ENCODE assay signal across 32 cellular contexts in the genomic region with DNA sequence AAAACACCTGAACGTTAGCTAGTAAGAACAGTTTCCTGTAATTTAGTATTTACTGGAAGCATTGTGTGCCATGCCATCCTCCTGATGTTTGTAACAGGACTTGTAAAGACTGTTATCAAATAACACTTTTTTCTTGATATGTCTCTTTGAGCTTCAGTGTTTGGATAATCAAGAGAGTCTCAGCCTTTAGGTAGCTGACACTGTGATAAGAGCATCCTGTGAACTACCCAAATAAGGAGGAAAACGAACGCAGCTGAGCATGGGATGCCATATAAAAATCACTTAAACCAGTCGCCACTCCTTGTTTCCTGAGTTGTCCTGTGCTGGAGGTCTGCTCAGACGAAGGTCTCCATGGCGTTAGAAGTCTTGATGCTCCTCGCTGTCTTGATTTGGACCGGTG. TPM values are rescaled to one million over a fixed set of nuclear protein-coding genes. Genes with fewer than 3 reads are reported as not detected.
"Had no signal": no experiment of that assay in that cellular context is flagged by ENCODE, and none has a peak within 500 bp of the region (broad histone marks: within the 10 kb centered on the region; RNA-seq: fewer than 3 reads in every experiment).

A gene with protein sequence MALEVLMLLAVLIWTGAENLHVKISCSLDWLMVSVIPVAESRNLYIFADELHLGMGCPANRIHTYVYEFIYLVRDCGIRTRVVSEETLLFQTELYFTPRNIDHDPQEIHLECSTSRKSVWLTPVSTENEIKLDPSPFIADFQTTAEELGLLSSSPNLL (plus strand): TSS at position 301 of the 400 bp plus-strand sequence. CDS start 51 bp downstream, at position 352.

- H3K36me3 Mint-ChIP-seq: stimulated activated effector memory CD8-positive, alpha-beta T cell treated with anti-CD3 and anti-CD28 coated beads, Interleukin-12 subunit alpha, Interleukin-12 subunit beta, amount 100 ng/mL, for 72 hours; stimulated activated memory B cell treated with anti-CD40 and anti-IgM and Interleukin-4, amounts not matched to agents 10 μg/mL and 1 μg/mL and 100 μg/mL, for 72 hours; stimulated activated naive B cell treated with anti-CD40 and anti-IgM and Interleukin-4, amounts not matched to agents 10 μg/mL and 1 μg/mL and 100 μg/mL, for 72 hours; type B pancreatic cell had no signal

- H3K9me3 Mint-ChIP-seq: stimulated activated effector memory CD8-positive, alpha-beta T cell treated with anti-CD3 and anti-CD28 coated beads, Interleukin-12 subunit alpha, Interleukin-12 subunit beta, amount 100 ng/mL, for 72 hours; stimulated activated memory B cell treated with anti-CD40 and anti-IgM and Interleukin-4, amounts not matched to agents 10 μg/mL and 1 μg/mL and 100 μg/mL, for 72 hours; stimulated activated naive B cell treated with anti-CD40 and anti-IgM and Interleukin-4, amounts not matched to agents 10 μg/mL and 1 μg/mL and 100 μg/mL, for 72 hours; stimulated activated naive CD8-positive, alpha-beta T cell treated with anti-CD3 and anti-CD28 coated beads, Interleukin-15, amount 100 ng/mL, for 72 hours; stimulated activated naive CD8-positive, alpha-beta T cell treated with anti-CD3 and anti-CD28 coated beads, Interleukin-15, Interleukin-2, amounts not matched to agents 100 ng/mL and 50 ng/mL, for 24 hours; type B pancreatic cell had no signal

- H3K4me3 Mint-ChIP-seq: stimulated activated effector memory CD8-positive, alpha-beta T cell treated with anti-CD3 and anti-CD28 coated beads, Interleukin-12 subunit alpha, Interleukin-12 subunit beta, amount 100 ng/mL, for 72 hours; stimulated activated memory B cell treated with anti-CD40 and anti-IgM and Interleukin-4, amounts not matched to agents 10 μg/mL and 1 μg/mL and 100 μg/mL, for 72 hours; stimulated activated naive B cell treated with anti-CD40 and anti-IgM and Interleukin-4, amounts not matched to agents 10 μg/mL and 1 μg/mL and 100 μg/mL, for 72 hours; stimulated activated naive CD8-positive, alpha-beta T cell treated with anti-CD3 and anti-CD28 coated beads, Interleukin-15, amount 100 ng/mL, for 72 hours; stimulated activated naive CD8-positive, alpha-beta T cell treated with anti-CD3 and anti-CD28 coated beads, Interleukin-15, Interleukin-2, amounts not matched to agents 100 ng/mL and 50 ng/mL, for 24 hours; type B pancreatic cell had no signal

- DNase-seq: stimulated activated CD4-positive, alpha-beta T cell treated with anti-CD3 and anti-CD28 coated beads, Interleukin-2, amount 100 ng/mL, for 48 hours; stimulated activated CD4-positive, alpha-beta T cell treated with anti-CD3 and anti-CD28 coated beads, Interleukin-4, amount 100 ng/mL, for 1 hour; stimulated activated CD4-positive, alpha-beta T cell treated with anti-CD3 and anti-CD28 coated beads, Interleukin-4, amount 100 ng/mL, for 24 hours; stimulated activated CD4-positive, alpha-beta T cell treated with anti-CD3 and anti-CD28 coated beads, Interleukin-4, amount 100 ng/mL, for 4 hours; stimulated activated CD8-positive, alpha-beta memory T cell treated with anti-CD3 and anti-CD28 coated beads, Interleukin-4, amount 100 ng/mL, for 48 hours; stimulated activated naive B cell treated with anti-CD40 and anti-IgM and Interleukin-4, amounts not matched to agents 10 μg/mL and 1 μg/mL and 100 μg/mL, for 72 hours; stimulated activated naive CD4-positive, alpha-beta T cell; stimulated activated naive CD4-positive, alpha-beta T cell treated with Interleukin-2 at 50 U/mL for 16 hours; stimulated activated naive CD8-positive, alpha-beta T cell treated with anti-CD3 and anti-CD28 coated beads, Interleukin-15, amount 100 ng/mL, for 72 hours; stimulated activated naive CD8-positive, alpha-beta T cell treated with anti-CD3 and anti-CD28 coated beads, Interleukin-15, Interleukin-2, amounts not matched to agents 100 U/mL and 50 U/mL, for 24 hours; stomach; substantia nigra; thyroid gland; tibial artery; transverse colon; trophoblast cell; upper lobe of left lung; upper lobe of right lung; uterus had no signal

- FAIRE-seq: urothelium cell line had no signal

- ATAC-seq: stimulated activated effector memory CD8-positive, alpha-beta T cell treated with anti-CD3 and anti-CD28 coated beads, Interleukin-12 subunit alpha, Interleukin-12 subunit beta, amount 100 ng/mL, for 72 hours; stimulated activated memory B cell treated with anti-CD40 and anti-IgM and Interleukin-4, amounts not matched to agents 10 μg/mL and 1 μg/mL and 100 μg/mL, for 72 hours; stimulated activated naive B cell treated with anti-CD40 and anti-IgM and Interleukin-4, amounts not matched to agents 10 μg/mL and 1 μg/mL and 100 μg/mL, for 72 hours; stimulated activated naive CD8-positive, alpha-beta T cell treated with anti-CD3 and anti-CD28 coated beads, Interleukin-15, amount 100 ng/mL, for 72 hours; stimulated activated naive CD8-positive, alpha-beta T cell treated with anti-CD3 and anti-CD28 coated beads, Interleukin-15, Interleukin-2, amounts not matched to agents 100 U/mL and 50 U/mL, for 24 hours; upper lobe of right lung had no signal

- H3K9me3 ChIP-seq: stomach, suprapubic skin, thoracic aorta, thyroid gland, tibial artery, tibial nerve, transverse colon, upper lobe of left lung, upper lobe of right lung, uterus, vagina had no signal

- H3K4me1 Mint-ChIP-seq: stimulated activated effector memory CD8-positive, alpha-beta T cell treated with anti-CD3 and anti-CD28 coated beads, Interleukin-12 subunit alpha, Interleukin-12 subunit beta, amount 100 ng/mL, for 72 hours; stimulated activated memory B cell treated with anti-CD40 and anti-IgM and Interleukin-4, amounts not matched to agents 10 μg/mL and 1 μg/mL and 100 μg/mL, for 72 hours; stimulated activated naive B cell treated with anti-CD40 and anti-IgM and Interleukin-4, amounts not matched to agents 10 μg/mL and 1 μg/mL and 100 μg/mL, for 72 hours; stimulated activated naive CD8-positive, alpha-beta T cell treated with anti-CD3 and anti-CD28 coated beads, Interleukin-15, amount 100 ng/mL, for 72 hours had no signal

- H3K27me3 ChIP-seq: stomach, suprapubic skin, thyroid gland, tibial artery, tibial nerve, transverse colon, upper lobe of left lung, upper lobe of right lung, uterus, vagina had no signal

- H3K4me3 ChIP-seq: stomach, suprapubic skin, thoracic aorta, thyroid gland, tibial artery, tibial nerve, transverse colon, upper lobe of left lung, upper lobe of right lung, uterus, vagina had no signal

- H3K27me3 Mint-ChIP-seq: stimulated activated memory B cell treated with anti-CD40 and anti-IgM and Interleukin-4, amounts not matched to agents 10 μg/mL and 1 μg/mL and 100 μg/mL, for 72 hours; stimulated activated naive B cell treated with anti-CD40 and anti-IgM and Interleukin-4, amounts not matched to agents 10 μg/mL and 1 μg/mL and 100 μg/mL, for 72 hours; stimulated activated naive CD8-positive, alpha-beta T cell treated with anti-CD3 and anti-CD28 coated beads, Interleukin-15, amount 100 ng/mL, for 72 hours; type B pancreatic cell had no signal

- H3K4me1 ChIP-seq: stomach, suprapubic skin, thyroid gland, tibial artery, tibial nerve, transverse colon, upper lobe of left lung, upper lobe of right lung, uterus, vagina had no signal

- H3K36me3 ChIP-seq: stomach, suprapubic skin, thoracic aorta, thyroid gland, tibial artery, tibial nerve, transverse colon, upper lobe of left lung, upper lobe of right lung, uterus, vagina had no signal

- H3K27ac ChIP-seq: stomach, suprapubic skin, thoracic aorta, thyroid gland, tibial artery, tibial nerve, transverse colon, upper lobe of left lung, upper lobe of right lung, uterus, vagina had no signal

- H3K27ac Mint-ChIP-seq: stimulated activated effector memory CD8-positive, alpha-beta T cell treated with anti-CD3 and anti-CD28 coated beads, Interleukin-12 subunit alpha, Interleukin-12 subunit beta, amount 100 ng/mL, for 72 hours; stimulated activated memory B cell treated with anti-CD40 and anti-IgM and Interleukin-4, amounts not matched to agents 10 μg/mL and 1 μg/mL and 100 μg/mL, for 72 hours; stimulated activated naive B cell treated with anti-CD40 and anti-IgM and Interleukin-4, amounts not matched to agents 10 μg/mL and 1 μg/mL and 100 μg/mL, for 72 hours; stimulated activated naive CD8-positive, alpha-beta T cell treated with anti-CD3 and anti-CD28 coated beads, Interleukin-15, amount 100 ng/mL, for 72 hours; stimulated activated naive CD8-positive, alpha-beta T cell treated with anti-CD3 and anti-CD28 coated beads, Interleukin-15, Interleukin-2, amounts not matched to agents 100 ng/mL and 50 ng/mL, for 24 hours; type B pancreatic cell had no signal

RNA-seq across cellular contexts. Expression of the gene that starts here (rescaled TPM):
- total RNA-seq: stomach, subcutaneous adipose tissue, suprapubic skin, temporal lobe, thoracic aorta, thyroid gland, tibial nerve, transverse colon, upper lobe of left lung, upper lobe of right lung, ureter, urinary bladder, uterus, vagina had no signal
- polyA plus RNA-seq: stomach, urinary bladder had no signal
